In genomic region chr20:4227085-4227821, GRCh38 we compare ENCODE assay signal across 9 cellular contexts. TPM values are rescaled to one million over a fixed set of nuclear protein-coding genes. Genes with fewer than 3 reads are reported as not detected.
DNase-seq lines count a peak whose midpoint lies in the region; ATAC-seq and TF ChIP-seq lines count a peak whose summit lies in the region.
"Had no signal": no experiment of that assay in that cellular context is flagged by ENCODE, and none has a peak within 500 bp of the region (broad histone marks: within the 10 kb centered on the region; RNA-seq: fewer than 3 reads in every experiment).

No MANE protein-coding gene starts in this region.

- H3K27me3 ChIP-seq in psoas muscle (ENCODE audit: insufficient read depth in 3 of 3, low read length in 2 of 3), result peaks cover 0 to 7% (median 2%) of the 10 kb centered on the region in 3 donors

- H3K27ac ChIP-seq in psoas muscle (no peak overlapping the region), substantia nigra (ENCODE audit: low read depth, low read length, poor library complexity, severe bottlenecking) (no peak overlapping the region)

- H3K4me1 ChIP-seq in psoas muscle, result peaks cover 3% of the 10 kb centered on the region

- DNase-seq in DMS53 (lab: John Stamatoyannopoulos, UW) (peak; percentile 53), DMS53 treated with DMSO at 0.1 percent for 48 hours (lab: John Stamatoyannopoulos, UW; ENCODE audit: unreplicated experiment) (no peak), NCI-H1930 (lab: John Stamatoyannopoulos, UW) (peak; percentile 4 to 19), dermis blood vessel endothelial cell (peak; percentile 47), psoas muscle (no peak), substantia nigra (lab: John Stamatoyannopoulos, UW) (no peak)
- DNase-seq in activated naive CD4-positive, alpha-beta T cell treated with anti-CD3 and anti-CD28 coated beads, Interleukin-2, amount 50 U/mL, for 16 hours, result no peak
- DNase-seq: NCI-H187 treated with DMSO at 0.1 percent for 48 hours had no signal

- no peaks in the 10 kb centered on the region for H3K9me3 ChIP-seq in psoas muscle

- no peak for TF ChIP-seq CTCF in psoas muscle (IDR thresholded peaks at IDR 0.05)

- H3K4me3 ChIP-seq in psoas muscle, result no peak overlapping the region

- WGBS in psoas muscle, 3 donors, result 86 to 88% (median 87%) methylated on average over 6 of the region's 6 CpGs

- intact Hi-C loops in psoas muscle (cut with DNase I), result no loop called here

- no peaks in the 10 kb centered on the region for H3K36me3 ChIP-seq in psoas muscle (ENCODE audit: insufficient read depth in 1 of 2, low read depth in 1 of 2)

- ATAC-seq in psoas muscle (peak in 3 of 4 donors; percentile 40 to 66 (median 63)), GM18517 (IDR thresholded peaks at IDR 0.05; ENCODE audit: unreplicated experiment) (no peak)

RNA-seq across cellular contexts. Expression of gene ADRA1D, which starts 21.8 kb away (rescaled TPM):
- total RNA-seq in dermis blood vessel endothelial cell, result not detected in 2 replicates
- under 1 TPM; 0.17 to 0.57 (median 0.40) TPM for total RNA-seq in psoas muscle
- under 1 TPM; 0.06 to 0.48 (median 0.23) TPM for polyA plus RNA-seq in psoas muscle

Comparison
In these comparisons a context has a peak if more than half of its experiments do, and no peak if none do; other contexts are left out.
1. DNase-seq: peak in DMS53 (single experiment), NCI-H1930 (2 of 2) and dermis blood vessel endothelial cell (single experiment); none in DMS53 treated with DMSO at 0.1 percent for 48 hours (single experiment), psoas muscle (0 of 2), substantia nigra (0 of 49) and activated naive CD4-positive, alpha-beta T cell treated with anti-CD3 and anti-CD28 coated beads, Interleukin-2, amount 50 U/mL, for 16 hours (single experiment).